Comparison of ENCODE assay signal across 9 cellular contexts in genomic region chr7:27164381-27165088, GRCh38. TPM values are rescaled to one million over a fixed set of nuclear protein-coding genes. Genes with fewer than 3 reads are reported as not detected.
DNase-seq lines count a peak whose midpoint lies in the region; ATAC-seq and FAIRE-seq lines count a peak whose summit lies in the region.
"Had no signal": no experiment of that assay in that cellular context is flagged by ENCODE, and none has a peak within 500 bp of the region (broad histone marks: within the 10 kb centered on the region; RNA-seq: fewer than 3 reads in every experiment).

No MANE protein-coding gene starts in this region.

- no peaks in the 10 kb centered on the region for H3K36me3 Mint-ChIP-seq in stimulated activated naive CD8-positive, alpha-beta T cell treated with anti-CD3 and anti-CD28 coated beads, Interleukin-15, Interleukin-2, amounts not matched to agents 100 ng/mL and 50 ng/mL, for 24 hours (ENCODE audit: low read depth)

- peaks cover 77% of the 10 kb centered on the region for H3K27me3 Mint-ChIP-seq in stimulated activated naive CD8-positive, alpha-beta T cell treated with anti-CD3 and anti-CD28 coated beads, Interleukin-15, Interleukin-2, amounts not matched to agents 100 ng/mL and 50 ng/mL, for 24 hours

- DNase-seq in stimulated activated naive CD8-positive, alpha-beta T cell treated with anti-CD3 and anti-CD28 coated beads, Interleukin-15, Interleukin-2, amounts not matched to agents 100 U/mL and 50 U/mL, for 24 hours, result no peak
- DNase-seq in cerebellar cortex (ENCODE audit: low spot score) (peak; percentile 26), frontal cortex (ENCODE audit: low spot score in 2 of 2) (no peak), inferior parietal cortex (ENCODE audit: extremely low spot score) (no peak)
- DNase-seq: NCI-H774 had no signal

- FAIRE-seq in frontal cortex (lab: Jason Lieb, UNC), result no peak

- H3K9me3 ChIP-seq in muscle layer of colon (ENCODE audit: low read length), result no peaks in the 10 kb centered on the region

- H3K4me1 Mint-ChIP-seq in stimulated activated naive CD8-positive, alpha-beta T cell treated with anti-CD3 and anti-CD28 coated beads, Interleukin-15, Interleukin-2, amounts not matched to agents 100 ng/mL and 50 ng/mL, for 24 hours (ENCODE audit: low read depth), result peaks cover 41% of the 10 kb centered on the region

- no peak for ATAC-seq in stimulated activated naive CD8-positive, alpha-beta T cell treated with anti-CD3 and anti-CD28 coated beads, Interleukin-15, Interleukin-2, amounts not matched to agents 100 U/mL and 50 U/mL, for 24 hours
- ATAC-seq in HG02870 (IDR thresholded peaks at IDR 0.05; ENCODE audit: unreplicated experiment), result no peak
- ATAC-seq in GM18498 (IDR thresholded peaks at IDR 0.05; ENCODE audit: unreplicated experiment), result no peak

- peak overlapping the region; percentile 62 for H3K9ac ChIP-seq in muscle layer of colon (ENCODE audit: low read length)

- peak overlapping the region; percentile 35 for H3K4me3 Mint-ChIP-seq in stimulated activated naive CD8-positive, alpha-beta T cell treated with anti-CD3 and anti-CD28 coated beads, Interleukin-15, Interleukin-2, amounts not matched to agents 100 ng/mL and 50 ng/mL, for 24 hours

- peak overlapping the region; percentile 74 to 96 for H3K4me3 ChIP-seq in muscle layer of colon (ENCODE audit: low read depth in 1 of 2, low read length in 2 of 2)

- peak overlapping the region; percentile 100 for H3K27ac ChIP-seq in muscle layer of colon (ENCODE audit: low read depth, low read length)

- H3K36me3 ChIP-seq in muscle layer of colon (ENCODE audit: insufficient read depth, low read length), result no peaks in the 10 kb centered on the region

- no peaks in the 10 kb centered on the region for H3K4me1 ChIP-seq in muscle layer of colon (ENCODE audit: insufficient read depth, low read length)

- H3K9me3 Mint-ChIP-seq in stimulated activated naive CD8-positive, alpha-beta T cell treated with anti-CD3 and anti-CD28 coated beads, Interleukin-15, Interleukin-2, amounts not matched to agents 100 ng/mL and 50 ng/mL, for 24 hours, result no peaks in the 10 kb centered on the region

- no peak overlapping the region for H3K27ac Mint-ChIP-seq in stimulated activated naive CD8-positive, alpha-beta T cell treated with anti-CD3 and anti-CD28 coated beads, Interleukin-15, Interleukin-2, amounts not matched to agents 100 ng/mL and 50 ng/mL, for 24 hours

- H3K27me3 ChIP-seq in muscle layer of colon (ENCODE audit: control insufficient read depth in 1 of 2, insufficient read depth in 2 of 2, low read length in 2 of 2), result peaks cover 0 to 21% of the 10 kb centered on the region in 2 donors

RNA-seq across cellular contexts. Expression of gene HOXA9, which starts 0.8 kb away (rescaled TPM):
- not detected for total RNA-seq in frontal cortex

RNA-seq across cellular contexts. Expression of gene HOXA7, which starts 8.1 kb away (rescaled TPM):
- total RNA-seq in frontal cortex, result not detected

RNA-seq across cellular contexts. Expression of gene HOXA10, which starts 9.6 kb away (rescaled TPM):
- total RNA-seq in frontal cortex, result not detected

RNA-seq across cellular contexts. Expression of gene HOXA3, which starts 12.2 kb away (rescaled TPM):
- total RNA-seq in frontal cortex, result not detected

RNA-seq across cellular contexts. Expression of gene HOXA6, which starts 17.0 kb away (rescaled TPM):
- total RNA-seq in frontal cortex, result not detected
